ENCODE assay signal across 8 cellular contexts in the genomic region with DNA sequence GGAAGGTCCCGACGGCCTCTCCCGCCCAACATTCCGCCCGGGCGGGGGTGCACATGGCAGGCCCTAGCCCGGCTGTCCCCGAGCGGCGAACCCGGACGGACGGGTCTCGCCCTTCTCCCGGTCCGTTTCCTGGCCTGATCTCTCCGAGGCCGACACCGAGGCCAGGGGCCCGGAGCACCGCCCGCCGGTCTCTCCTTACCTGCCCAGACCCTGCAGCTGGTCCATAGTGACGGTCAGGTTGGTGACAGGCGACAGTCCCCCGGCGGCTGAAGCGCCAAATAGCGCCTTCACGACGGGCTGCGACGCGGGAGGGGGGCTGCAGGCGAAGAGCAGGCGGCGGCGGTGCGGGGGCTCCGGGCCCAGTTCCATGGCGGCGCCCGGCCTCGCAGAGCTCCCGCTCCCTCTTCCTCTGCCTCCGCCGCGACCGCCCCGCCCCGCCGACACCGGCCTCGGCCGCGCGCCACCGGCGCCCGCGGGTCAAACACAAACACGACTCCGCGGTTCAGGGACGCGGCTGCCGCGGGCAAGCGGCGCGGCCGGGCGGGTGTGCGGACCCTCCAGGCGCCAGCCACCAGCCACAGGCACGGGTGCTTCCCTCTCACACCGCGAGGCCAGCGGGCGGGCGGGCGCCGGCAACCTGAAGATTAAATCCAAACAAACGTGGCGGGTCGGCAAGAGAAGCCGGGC. TPM values are rescaled to one million over a fixed set of nuclear protein-coding genes. Genes with fewer than 3 reads are reported as not detected.
DNase-seq lines count a peak whose midpoint lies in the region; ATAC-seq, FAIRE-seq and TF ChIP-seq lines count a peak whose summit lies in the region.

No MANE protein-coding gene starts in this region.

- in situ Hi-C loops in mammary epithelial cell (cut with MboI; ENCODE audit: low sequenced_read_pairs in 2 of 2) (no loop called here), HepG2 (cut with HindIII; ENCODE audit: extremely low pct_ligation_motif_present, low pct_unique_long_range_greater_than_20kb) (no loop called here)

- dilution Hi-C loops in mammary epithelial cell (cut with HindIII; ENCODE audit: low sequenced_read_pairs): no loop called here

- no peak for TF ChIP-seq POLR2A in HepG2 (IDR thresholded peaks at IDR 0.05; ENCODE audit: insufficient read depth in 1 of 2, low read depth in 2 of 2, low read length in 2 of 2)

- H3K4me3 Mint-ChIP-seq in activated CD4-positive, alpha-beta T cell treated with anti-CD3 and anti-CD28 coated beads, Interleukin-2, amount 10 ng/mL, durations not matched to agents 24 days and 14 days: peak overlapping the region; percentile 93

- H3K4me3 ChIP-seq in OCI-LY7 (ENCODE audit: low read depth, low read length, poor library complexity, severe bottlenecking): peak overlapping the region; percentile 95
- peak overlapping the region; percentile 85 to 97 (median 89) for H3K4me3 ChIP-seq in mammary epithelial cell (replicated peaks in 1 of 3; ENCODE audit: insufficient read depth in 1 of 3, low read depth in 2 of 3, low read length in 3 of 3)
- peak overlapping the region; percentile 66 to 91 (median 80) for H3K4me3 ChIP-seq in HepG2 (replicated peaks in 1 of 3; ENCODE audit: insufficient read depth in 1 of 3, low read depth in 2 of 3, low read length in 3 of 3)

- no peaks in the 10 kb centered on the region for H3K9me3 Mint-ChIP-seq in activated CD4-positive, alpha-beta T cell treated with anti-CD3 and anti-CD28 coated beads, Interleukin-2, amount 10 ng/mL, durations not matched to agents 24 days and 14 days

- BruUV-seq in OCI-LY7 (replicated peaks; lab: Mats Ljungman, UMichigan) (no TSS peak), mammary epithelial cell (replicated peaks; lab: Mats Ljungman, UMichigan) (no TSS peak), HepG2 (replicated peaks; lab: Mats Ljungman, UMichigan) (TSS peak; percentile 64)

- H3K9ac ChIP-seq in mammary epithelial cell (ENCODE audit: insufficient read depth, low read length): peak overlapping the region; percentile 92
- peak overlapping the region; percentile 89 for H3K9ac ChIP-seq in HepG2 (ENCODE audit: insufficient read depth, low read depth, low read length)

- H3K4me1 ChIP-seq in OCI-LY7 (ENCODE audit: insufficient read depth, low read length, poor library complexity, severe bottlenecking) (peaks cover 34% of the 10 kb centered on the region), mammary epithelial cell (ENCODE audit: insufficient read depth, low read length) (peaks cover 12% of the 10 kb centered on the region), HepG2 (ENCODE audit: insufficient read depth, low read length) (peaks cover 70% of the 10 kb centered on the region)

- H3K27ac ChIP-seq in OCI-LY7 (ENCODE audit: low read depth, low read length, poor library complexity, severe bottlenecking): peak overlapping the region; percentile 87
- peak overlapping the region; percentile 64 for H3K27ac ChIP-seq in mammary epithelial cell (ENCODE audit: insufficient read depth, low read depth, low read length)
- H3K27ac ChIP-seq in HepG2 (ENCODE audit: extremely low read length, insufficient read depth, low read length): peak overlapping the region; percentile 78

- FAIRE-seq in HepG2 (lab: Jason Lieb, UNC): no peak

- CTCF ChIA-PET in OCI-LY7 (lab: Charles Lee; ENCODE audit: unreplicated experiment): interaction anchor here (0.6 to 0.9 kb wide), 2 partner anchors 12 to 1228 kb away, joined by 3 to 4 read pairs; no protein-coding TSS in a partner anchor
- CTCF ChIA-PET in mammary epithelial cell (lab: Charles Lee; ENCODE audit: low non-redundant PET): interaction anchor here (0.5 to 1.0 kb wide), 3 partner anchors 248 to 363 kb away, joined by 3 to 7 read pairs (median 4); no protein-coding TSS in a partner anchor
- CTCF ChIA-PET in HepG2 (lab: Yijun Ruan, JAX; ENCODE audit: low intra/inter-chr PET ratio, low total read pairs): no interaction called here

- TF ChIP-seq RAD21 in HepG2 (CRISPR knock-in tag; IDR thresholded peaks at IDR 0.05): peak; percentile 48; the same call in 1 of the 2 replicates

- H3K27me3 ChIP-seq in mammary epithelial cell (ENCODE audit: insufficient read depth, low read length) (no peaks in the 10 kb centered on the region), HepG2 (ENCODE audit: control insufficient read depth in 1 of 2, insufficient read depth in 2 of 2, low read length in 2 of 2) (no peaks in the 10 kb centered on the region)

- peaks cover 27% of the 10 kb centered on the region for H3K4me1 Mint-ChIP-seq in activated CD4-positive, alpha-beta T cell treated with anti-CD3 and anti-CD28 coated beads, Interleukin-2, amount 10 ng/mL, durations not matched to agents 24 days and 14 days

- POLR2A ChIA-PET in OCI-LY7 (lab: Charles Lee): interaction anchor here (1.0 to 3.2 kb wide), 6 partner anchors 10 to 532 kb away, joined by 3 to 15 read pairs (median 4); a partner anchor contains a TSS
- POLR2A ChIA-PET in HepG2 (lab: Yijun Ruan, JAX): interaction anchor here (0.6 to 2.6 kb wide), 6 partner anchors 35 to 295 kb away, joined by 3 to 12 read pairs (median 5); a partner anchor contains a TSS

- H4K20me1 ChIP-seq in OCI-LY7 (ENCODE audit: insufficient read depth, low read length): peaks cover 15% of the 10 kb centered on the region; the same call in 1 of the 2 replicates
- H4K20me1 ChIP-seq in mammary epithelial cell (ENCODE audit: insufficient read depth, low read length): no peaks in the 10 kb centered on the region
- H4K20me1 ChIP-seq in HepG2 (ENCODE audit: insufficient read depth, low read length): no peaks in the 10 kb centered on the region

- WGBS in mammary epithelial cell (ENCODE audit: low coverage, missing lambda C conversion rate): under 1% methylated on average over 26 of the region's 87 CpGs
- 0% methylated on average over 3 of the region's 87 CpGs for WGBS in HepG2 (ENCODE audit: low lambda C conversion rate)

- no peaks in the 10 kb centered on the region for H3K27me3 Mint-ChIP-seq in activated CD4-positive, alpha-beta T cell treated with anti-CD3 and anti-CD28 coated beads, Interleukin-2, amount 10 ng/mL, durations not matched to agents 24 days and 14 days

- H3K4me2 ChIP-seq in OCI-LY7 (ENCODE audit: low read length) (peak overlapping the region; percentile 91), mammary epithelial cell (ENCODE audit: insufficient read depth, low read depth, low read length) (peak overlapping the region; percentile 85), HepG2 (ENCODE audit: low read depth, low read length) (peak overlapping the region; percentile 91)

- H3K79me2 ChIP-seq in OCI-LY7 (ENCODE audit: insufficient read depth, low read depth, low read length): peaks cover 53% of the 10 kb centered on the region
- peaks cover 52% of the 10 kb centered on the region for H3K79me2 ChIP-seq in mammary epithelial cell (ENCODE audit: insufficient read depth, low read length)
- peaks cover 39% of the 10 kb centered on the region for H3K79me2 ChIP-seq in HepG2 (ENCODE audit: insufficient read depth, low read length)

- DNase-seq in activated CD4-positive, alpha-beta T cell treated with anti-CD3 and anti-CD28 coated beads, Interleukin-2, amount 10 ng/mL, durations not matched to agents 24 days and 14 days: peak; percentile 88
- no peak for DNase-seq in activated CD4-positive, alpha-beta T cell treated with anti-CD3 and anti-CD28 coated beads for 48 hours
- DNase-seq in OCI-LY7 (ENCODE audit: low spot score) (peak; percentile 90), mammary epithelial cell (no peak), HepG2 (ENCODE audit: low spot score) (no peak), Kasumi-1 (lab: John Stamatoyannopoulos, UW) (no peak)
- peak; percentile 17 to 37 for DNase-seq in stimulated activated CD8-positive, alpha-beta memory T cell treated with anti-CD3 and anti-CD28 coated beads, Interleukin-2, amount 100 ng/mL, for 48 hours (ENCODE audit: low read depth in 2 of 2)

- H3K36me3 ChIP-seq in OCI-LY7 (ENCODE audit: insufficient read depth, low read length) (peaks cover 50% of the 10 kb centered on the region), mammary epithelial cell (ENCODE audit: insufficient read depth, low read length) (peaks cover 13% of the 10 kb centered on the region), HepG2 (replicated peaks in 1 of 2; ENCODE audit: control insufficient read depth in 1 of 2, insufficient read depth in 2 of 2, low read length in 2 of 2) (peaks cover 0 to 33% of the 10 kb centered on the region in 2 experiments; a peak in 4 of 5 replicates)

- H3K9me2 ChIP-seq in OCI-LY7 (ENCODE audit: insufficient read depth, low read length): no peaks in the 10 kb centered on the region

- intact Hi-C loops in activated CD4-positive, alpha-beta T cell treated with anti-CD3 and anti-CD28 coated beads, Interleukin-2, amount 10 ng/mL, durations not matched to agents 24 days and 14 days (cut with micrococcal nuclease): loop anchor here (1.0 to 10.0 kb wide), 8 partner anchors 54 to 837 kb away; a partner anchor contains a TSS
- intact Hi-C loops in OCI-LY7 (cut with micrococcal nuclease; ENCODE audit: unreplicated experiment): loop anchor here (1.0 to 2.0 kb wide), 4 partner anchors 36 to 113 kb away; a partner anchor contains a TSS
- intact Hi-C loops in mammary epithelial cell (cut with micrococcal nuclease): no loop called here
- intact Hi-C loops in HepG2 (cut with micrococcal nuclease; ENCODE audit: unreplicated experiment): no loop called here

- TF ChIP-seq EP300 in HepG2 (IDR thresholded peaks at IDR 0.05; ENCODE audit: low read depth in 2 of 2, low read length in 2 of 2): no peak
- TF ChIP-seq EP300 in HepG2 (CRISPR knock-in tag; IDR thresholded peaks at IDR 0.05; ENCODE audit: borderline replicate concordance): no peak

- peak overlapping the region; percentile 15; the same call in 1 of the 2 replicates for H2AFZ ChIP-seq in OCI-LY7 (ENCODE audit: low read length)
- peak overlapping the region; percentile 93 for H2AFZ ChIP-seq in mammary epithelial cell (ENCODE audit: low read depth, low read length)
- H2AFZ ChIP-seq in HepG2 (ENCODE audit: low read length): no peak overlapping the region

- TF ChIP-seq CTCF in OCI-LY7 (conservative IDR thresholded peaks at IDR 0.05; ENCODE audit: low read length) (no peak), mammary epithelial cell (conservative IDR thresholded peaks at IDR 0.05 in 1 of 2, IDR thresholded peaks at IDR 0.05 in 1 of 2; ENCODE audit: extremely low read depth in 1 of 2, insufficient read depth in 1 of 2, low read depth in 1 of 2, low read length in 2 of 2) (no peak), HepG2 (CRISPR knock-in tag; IDR thresholded peaks at IDR 0.05) (no peak)

- peaks cover 35% of the 10 kb centered on the region for H3K36me3 Mint-ChIP-seq in activated CD4-positive, alpha-beta T cell treated with anti-CD3 and anti-CD28 coated beads, Interleukin-2, amount 10 ng/mL, durations not matched to agents 24 days and 14 days (ENCODE audit: low read depth)

- H3K9me3 ChIP-seq in OCI-LY7 (ENCODE audit: low read length) (no peaks in the 10 kb centered on the region), mammary epithelial cell (replicated peaks; ENCODE audit: insufficient read depth, low read length) (no peaks in the 10 kb centered on the region), HepG2 (ENCODE audit: low read length) (no peaks in the 10 kb centered on the region)

- H3K27ac Mint-ChIP-seq in activated CD4-positive, alpha-beta T cell treated with anti-CD3 and anti-CD28 coated beads, Interleukin-2, amount 10 ng/mL, durations not matched to agents 24 days and 14 days: peak overlapping the region; percentile 89

- ATAC-seq in HG02763 (IDR thresholded peaks at IDR 0.05; ENCODE audit: unreplicated experiment) (peak; percentile 20), HepG2 (peak; percentile 50)

RNA-seq across cellular contexts. Expression of a gene that starts 0.5 kb away (rescaled TPM):
- 57.0 and 60.2 TPM in 2 replicates for total RNA-seq in activated CD4-positive, alpha-beta T cell treated with anti-CD3 and anti-CD28 coated beads, Interleukin-2, amount 10 ng/mL, durations not matched to agents 24 days and 14 days
- total RNA-seq in OCI-LY7 (2014; rRNA removed; shearing (Covaris generic)): 74.5 and 83.4 TPM in 2 replicates
- 72.9 and 75.4 TPM in 2 replicates for total RNA-seq in OCI-LY7 (2022)
- 10 to 100 TPM in 1 of 2 donors, 1 to 10 TPM in 1; 7.3 to 17.8 TPM for total RNA-seq in mammary epithelial cell
- polyA plus RNA-seq in mammary epithelial cell: 16.3 TPM
- polyA minus RNA-seq in mammary epithelial cell: 15.7 TPM
- 45.4 and 54.7 TPM in 2 replicates for total RNA-seq in HepG2 (2016; rRNA removed; fragmentation: Illumina TruSeq; extraction: Trizol)
- total RNA-seq in HepG2 (2016; cell fraction: cytosol; rRNA removed; fragmentation: Illumina TruSeq; extraction: Trizol; ENCODE audit: low read depth): 8.6 and 10.2 TPM in 2 replicates
- 44.2 and 51.4 TPM in 2 replicates for total RNA-seq in HepG2 (2016; cell fraction: insoluble cytoplasmic fraction; rRNA removed; fragmentation: Illumina TruSeq; extraction: Trizol)
- total RNA-seq in HepG2 (2016; cell fraction: membrane; rRNA removed; fragmentation: Illumina TruSeq; extraction: Trizol): 25.6 and 27.4 TPM in 2 replicates
- 26.0 and 31.5 TPM in 2 replicates for total RNA-seq in HepG2 (2016; cell fraction: nucleus; rRNA removed; fragmentation: Illumina TruSeq; extraction: Trizol)
- 6.1 and 7.9 TPM in 2 replicates for polyA plus RNA-seq in HepG2 (2011; rRNA removed)
- 4.7 and 5.4 TPM in 2 replicates for polyA plus RNA-seq in HepG2 (2011; cell fraction: cytosol; rRNA removed)
- 3.8 and 5.4 TPM in 2 replicates for polyA plus RNA-seq in HepG2 (2011; cell fraction: nucleus; rRNA removed)
- polyA plus RNA-seq in HepG2 (2012): 5.8 and 9.1 TPM in 2 replicates
- polyA plus RNA-seq in HepG2 (2016; cell fraction: cytosol; fragmentation: Illumina TruSeq; extraction: Trizol; ENCODE audit: low read depth): 3.9 and 4.0 TPM in 2 replicates
- 40.2 and 42.2 TPM in 2 replicates for polyA plus RNA-seq in HepG2 (2016; cell fraction: insoluble cytoplasmic fraction; fragmentation: Illumina TruSeq; extraction: Trizol; ENCODE audit: low read depth)
- polyA plus RNA-seq in HepG2 (2016; cell fraction: membrane; fragmentation: Illumina TruSeq; extraction: Trizol; ENCODE audit: low read depth): 11.4 and 13.7 TPM in 2 replicates
- 31.4 and 31.9 TPM in 2 replicates for polyA plus RNA-seq in HepG2 (2016; cell fraction: nucleus; fragmentation: Illumina TruSeq; extraction: Trizol; ENCODE audit: insufficient read depth, low read depth)
- 12.9 and 36.5 TPM in 2 replicates for polyA minus RNA-seq in HepG2 (2011; rRNA and poly(A)+ RNA removed; ENCODE audit: low replicate concordance)
- 7.1 and 11.8 TPM in 2 replicates for polyA minus RNA-seq in HepG2 (2011; cell fraction: cytosol; rRNA and poly(A)+ RNA removed)
- 8.9 and 11.2 TPM in 2 replicates for polyA minus RNA-seq in HepG2 (2011; cell fraction: nucleus; rRNA and poly(A)+ RNA removed)

RNA-seq across cellular contexts. Expression of a gene that starts 35.6 kb away (rescaled TPM):
- not detected in 2 replicates for total RNA-seq in activated CD4-positive, alpha-beta T cell treated with anti-CD3 and anti-CD28 coated beads, Interleukin-2, amount 10 ng/mL, durations not matched to agents 24 days and 14 days
- 18.2 and 34.6 TPM in 2 replicates for total RNA-seq in OCI-LY7 (2014; rRNA removed; shearing (Covaris generic))
- total RNA-seq in OCI-LY7 (2022) (33.6 and 56.8 TPM in 2 replicates), mammary epithelial cell (1 to 10 TPM; 5.3 to 7.0 TPM), HepG2 (2016; rRNA removed; fragmentation: Illumina TruSeq; extraction: Trizol) (not detected in 2 replicates)
- polyA plus RNA-seq in mammary epithelial cell (7.7 TPM), HepG2 (2011; rRNA removed) (not detected in 2 replicates)
- 4.4 TPM for polyA minus RNA-seq in mammary epithelial cell
- not detected in 2 replicates for total RNA-seq in HepG2 (2016; cell fraction: cytosol; rRNA removed; fragmentation: Illumina TruSeq; extraction: Trizol; ENCODE audit: low read depth)
- not detected in 2 replicates for total RNA-seq in HepG2 (2016; cell fraction: insoluble cytoplasmic fraction; rRNA removed; fragmentation: Illumina TruSeq; extraction: Trizol)
- not detected in 2 replicates for total RNA-seq in HepG2 (2016; cell fraction: membrane; rRNA removed; fragmentation: Illumina TruSeq; extraction: Trizol)
- total RNA-seq in HepG2 (2016; cell fraction: nucleus; rRNA removed; fragmentation: Illumina TruSeq; extraction: Trizol): not detected in 2 replicates
- polyA plus RNA-seq in HepG2 (2011; cell fraction: cytosol; rRNA removed): not detected in 2 replicates
- polyA plus RNA-seq in HepG2 (2011; cell fraction: nucleus; rRNA removed): not detected in 2 replicates
- not detected in 2 replicates for polyA plus RNA-seq in HepG2 (2012)
- polyA plus RNA-seq in HepG2 (2016; cell fraction: cytosol; fragmentation: Illumina TruSeq; extraction: Trizol; ENCODE audit: low read depth): not detected in 2 replicates
- polyA plus RNA-seq in HepG2 (2016; cell fraction: insoluble cytoplasmic fraction; fragmentation: Illumina TruSeq; extraction: Trizol; ENCODE audit: low read depth): not detected in 2 replicates
- not detected in 2 replicates for polyA plus RNA-seq in HepG2 (2016; cell fraction: membrane; fragmentation: Illumina TruSeq; extraction: Trizol; ENCODE audit: low read depth)
- not detected in 2 replicates for polyA plus RNA-seq in HepG2 (2016; cell fraction: nucleus; fragmentation: Illumina TruSeq; extraction: Trizol; ENCODE audit: insufficient read depth, low read depth)
- polyA minus RNA-seq in HepG2 (2011; rRNA and poly(A)+ RNA removed; ENCODE audit: low replicate concordance): not detected in 2 replicates
- polyA minus RNA-seq in HepG2 (2011; cell fraction: cytosol; rRNA and poly(A)+ RNA removed): not detected in 2 replicates
- not detected in 2 replicates for polyA minus RNA-seq in HepG2 (2011; cell fraction: nucleus; rRNA and poly(A)+ RNA removed)

RNA-seq across cellular contexts. Expression of a gene that starts 53.2 kb away (rescaled TPM):
- total RNA-seq in activated CD4-positive, alpha-beta T cell treated with anti-CD3 and anti-CD28 coated beads, Interleukin-2, amount 10 ng/mL, durations not matched to agents 24 days and 14 days: 38.1 and 39.9 TPM in 2 replicates
- 61.4 and 62.4 TPM in 2 replicates for total RNA-seq in OCI-LY7 (2014; rRNA removed; shearing (Covaris generic))
- 82.0 and 83.5 TPM in 2 replicates for total RNA-seq in OCI-LY7 (2022)
- total RNA-seq in mammary epithelial cell: 1 to 10 TPM; 8.8 to 9.2 TPM
- 7.1 TPM for polyA plus RNA-seq in mammary epithelial cell
- 2.9 TPM for polyA minus RNA-seq in mammary epithelial cell
- total RNA-seq in HepG2 (2016; rRNA removed; fragmentation: Illumina TruSeq; extraction: Trizol): 5.6 and 7.3 TPM in 2 replicates
- total RNA-seq in HepG2 (2016; cell fraction: cytosol; rRNA removed; fragmentation: Illumina TruSeq; extraction: Trizol; ENCODE audit: low read depth): 0.44 and 0.81 TPM in 2 replicates
- total RNA-seq in HepG2 (2016; cell fraction: insoluble cytoplasmic fraction; rRNA removed; fragmentation: Illumina TruSeq; extraction: Trizol): 5.3 and 6.9 TPM in 2 replicates
- 1.4 and 1.7 TPM in 2 replicates for total RNA-seq in HepG2 (2016; cell fraction: membrane; rRNA removed; fragmentation: Illumina TruSeq; extraction: Trizol)
- total RNA-seq in HepG2 (2016; cell fraction: nucleus; rRNA removed; fragmentation: Illumina TruSeq; extraction: Trizol): 10.3 and 12.0 TPM in 2 replicates
- polyA plus RNA-seq in HepG2 (2011; rRNA removed): 5.8 and 7.2 TPM in 2 replicates
- polyA plus RNA-seq in HepG2 (2011; cell fraction: cytosol; rRNA removed): 2.5 and 3.9 TPM in 2 replicates
- polyA plus RNA-seq in HepG2 (2011; cell fraction: nucleus; rRNA removed): 15.9 and 20.4 TPM in 2 replicates
- polyA plus RNA-seq in HepG2 (2012): 5.9 and 7.4 TPM in 2 replicates
- polyA plus RNA-seq in HepG2 (2016; cell fraction: cytosol; fragmentation: Illumina TruSeq; extraction: Trizol; ENCODE audit: low read depth): 0.26 and 0.29 TPM in 2 replicates
- 5.2 and 5.5 TPM in 2 replicates for polyA plus RNA-seq in HepG2 (2016; cell fraction: insoluble cytoplasmic fraction; fragmentation: Illumina TruSeq; extraction: Trizol; ENCODE audit: low read depth)
- 0.94 and 1.2 TPM in 2 replicates for polyA plus RNA-seq in HepG2 (2016; cell fraction: membrane; fragmentation: Illumina TruSeq; extraction: Trizol; ENCODE audit: low read depth)
- polyA plus RNA-seq in HepG2 (2016; cell fraction: nucleus; fragmentation: Illumina TruSeq; extraction: Trizol; ENCODE audit: insufficient read depth, low read depth): 17.8 and 20.2 TPM in 2 replicates
- 5.6 and 10.6 TPM in 2 replicates for polyA minus RNA-seq in HepG2 (2011; rRNA and poly(A)+ RNA removed; ENCODE audit: low replicate concordance)
- polyA minus RNA-seq in HepG2 (2011; cell fraction: cytosol; rRNA and poly(A)+ RNA removed): 1.7 TPM in 2 replicates
- polyA minus RNA-seq in HepG2 (2011; cell fraction: nucleus; rRNA and poly(A)+ RNA removed): 8.9 and 13.2 TPM in 2 replicates

Comparison
In these comparisons a context has a peak if more than half of its experiments do, and no peak if none do; other contexts are left out.
1. DNase-seq: peak in activated CD4-positive, alpha-beta T cell treated with anti-CD3 and anti-CD28 coated beads, Interleukin-2, amount 10 ng/mL, durations not matched to agents 24 days and 14 days (single experiment), OCI-LY7 (single experiment) and stimulated activated CD8-positive, alpha-beta memory T cell treated with anti-CD3 and anti-CD28 coated beads, Interleukin-2, amount 100 ng/mL, for 48 hours (2 of 2); none in activated CD4-positive, alpha-beta T cell treated with anti-CD3 and anti-CD28 coated beads for 48 hours (single experiment), mammary epithelial cell (single experiment), HepG2 (single experiment) and Kasumi-1 (0 of 2).
2. intact Hi-C loops: an anchor here in activated CD4-positive, alpha-beta T cell treated with anti-CD3 and anti-CD28 coated beads, Interleukin-2, amount 10 ng/mL, durations not matched to agents 24 days and 14 days (1.0 to 10.0 kb wide) and OCI-LY7 (1.0 to 2.0 kb wide); none called in mammary epithelial cell and HepG2.
3. Peak in every context shown above with its lines, with median percentiles within 50 percentile points of each other: H3K27ac ChIP-seq, H3K4me2 ChIP-seq and H3K4me3 ChIP-seq.